ENCODE assay signal across 9 cellular contexts in the genomic region with DNA sequence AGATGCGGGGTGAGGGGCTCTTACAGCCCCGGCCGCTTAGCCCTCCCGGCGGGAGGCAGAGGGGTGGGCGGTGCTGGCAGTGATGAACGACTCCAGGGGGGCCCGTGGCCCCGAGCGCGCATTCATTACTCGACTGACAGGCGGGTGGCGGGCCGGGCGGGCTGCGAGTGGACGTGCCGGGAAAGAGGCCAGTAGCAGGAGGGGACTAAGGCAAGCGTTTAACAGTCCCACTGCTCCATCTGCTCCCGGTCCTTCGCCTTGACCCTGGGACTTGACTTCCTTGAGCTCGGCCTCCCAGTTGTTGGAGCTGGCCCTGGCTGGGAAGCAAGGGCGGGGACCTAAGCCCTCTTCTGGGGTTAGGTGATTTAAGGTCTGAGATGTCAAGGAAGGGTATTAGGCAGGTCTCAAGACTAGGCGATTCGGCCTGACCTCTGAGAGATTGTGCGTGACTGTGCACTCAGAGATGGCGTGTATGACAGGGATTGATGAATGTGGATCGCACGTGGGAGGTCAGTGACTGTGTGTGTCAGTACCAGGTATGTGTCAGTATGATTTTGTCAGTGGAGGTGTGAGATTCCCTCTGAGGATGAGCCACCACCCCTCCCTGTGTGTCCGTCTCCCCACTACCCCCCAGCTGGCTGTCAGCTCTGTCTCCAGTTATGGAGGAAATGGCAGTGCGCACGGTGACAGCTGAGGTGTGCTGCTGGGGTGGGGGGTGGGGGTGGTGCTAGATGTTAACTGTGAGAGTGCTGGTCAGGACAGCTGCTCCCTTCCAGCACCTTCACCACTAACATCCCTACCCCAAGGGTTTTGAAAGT. TPM values are rescaled to one million over a fixed set of nuclear protein-coding genes. Genes with fewer than 3 reads are reported as not detected.
DNase-seq lines count a peak whose midpoint lies in the region; ATAC-seq lines count a peak whose summit lies in the region.
"Had no signal": no experiment of that assay in that cellular context is flagged by ENCODE, and none has a peak within 500 bp of the region (broad histone marks: within the 10 kb centered on the region; RNA-seq: fewer than 3 reads in every experiment).

No MANE protein-coding gene starts in this region.

- H3K4me1 Mint-ChIP-seq in T-helper 1 cell treated with Interleukin-12 subunit alpha and Interleukin-12 subunit beta and Interleukin-4 antibody, amounts not matched to agents 30 μg/mL and 1 μg/mL, for 36 hours (ENCODE audit: low read depth): peaks cover 20% of the 10 kb centered on the region
- peaks cover 34% of the 10 kb centered on the region for H3K4me1 Mint-ChIP-seq in activated CD8-positive, alpha-beta T cell treated with anti-CD3 and anti-CD28 coated beads, Interleukin-2, amount 10 ng/mL, durations not matched to agents 7 days and 5 days (ENCODE audit: low read depth)

- no peak for DNase-seq in T-helper 1 cell
- DNase-seq in activated CD8-positive, alpha-beta T cell treated with anti-CD3 and anti-CD28 coated beads, Interleukin-2, amount 10 ng/mL, durations not matched to agents 7 days and 5 days: no peak
- DNase-seq in left cardiac atrium: peak; percentile 38
- DNase-seq in stimulated activated CD4-positive, alpha-beta T cell treated with anti-CD3 and anti-CD28 coated beads, Interleukin-15, amount 100 ng/mL, for 24 hours: peak; percentile 62
- DNase-seq in GM19240 (ENCODE audit: insufficient read length, low spot score): no peak
- DNase-seq in NOMO-1 treated with dmso at 0.1 percent for 144 hours (lab: John Stamatoyannopoulos, UW; ENCODE audit: unreplicated experiment): no peak

- CTCF ChIA-PET in activated CD8-positive, alpha-beta T cell treated with anti-CD3 and anti-CD28 coated beads, Interleukin-2, amount 10 ng/mL, durations not matched to agents 7 days and 5 days (lab: Charles Lee): interaction anchor here (0.7 to 3.8 kb wide), 26 partner anchors 8 to 249 kb away, joined by 3 to 56 read pairs (median 7); partner anchors contain the start of genes PRPH, SPATS2 and TROAP

- no peak for ATAC-seq in activated CD8-positive, alpha-beta T cell treated with anti-CD3 and anti-CD28 coated beads, Interleukin-2, amount 10 ng/mL, durations not matched to agents 7 days and 5 days
- ATAC-seq in left cardiac atrium (no peak), GM21619 (IDR thresholded peaks at IDR 0.05; ENCODE audit: unreplicated experiment) (no peak)

- peak overlapping the region; percentile 53 for H3K4me3 Mint-ChIP-seq in T-helper 1 cell treated with Interleukin-12 subunit alpha and Interleukin-12 subunit beta and Interleukin-4 antibody, amounts not matched to agents 30 μg/mL and 1 μg/mL, for 36 hours
- peak overlapping the region; percentile 34 for H3K4me3 Mint-ChIP-seq in activated CD8-positive, alpha-beta T cell treated with anti-CD3 and anti-CD28 coated beads, Interleukin-2, amount 10 ng/mL, durations not matched to agents 7 days and 5 days

- no peaks in the 10 kb centered on the region for H3K9me3 Mint-ChIP-seq in T-helper 1 cell treated with Interleukin-12 subunit alpha and Interleukin-12 subunit beta and Interleukin-4 antibody, amounts not matched to agents 30 μg/mL and 1 μg/mL, for 36 hours
- H3K9me3 Mint-ChIP-seq in activated CD8-positive, alpha-beta T cell treated with anti-CD3 and anti-CD28 coated beads, Interleukin-2, amount 10 ng/mL, durations not matched to agents 7 days and 5 days (ENCODE audit: insufficient read depth): no peaks in the 10 kb centered on the region

- no peak overlapping the region for H3K27ac Mint-ChIP-seq in T-helper 1 cell treated with Interleukin-12 subunit alpha and Interleukin-12 subunit beta and Interleukin-4 antibody, amounts not matched to agents 30 μg/mL and 1 μg/mL, for 36 hours
- H3K27ac Mint-ChIP-seq in activated CD8-positive, alpha-beta T cell treated with anti-CD3 and anti-CD28 coated beads, Interleukin-2, amount 10 ng/mL, durations not matched to agents 7 days and 5 days: no peak overlapping the region

- peaks cover 2% of the 10 kb centered on the region for H3K36me3 Mint-ChIP-seq in T-helper 1 cell treated with Interleukin-12 subunit alpha and Interleukin-12 subunit beta and Interleukin-4 antibody, amounts not matched to agents 30 μg/mL and 1 μg/mL, for 36 hours (ENCODE audit: low read depth)
- no peaks in the 10 kb centered on the region for H3K36me3 Mint-ChIP-seq in activated CD8-positive, alpha-beta T cell treated with anti-CD3 and anti-CD28 coated beads, Interleukin-2, amount 10 ng/mL, durations not matched to agents 7 days and 5 days (ENCODE audit: low read depth)

- POLR2A ChIA-PET in activated CD8-positive, alpha-beta T cell treated with anti-CD3 and anti-CD28 coated beads, Interleukin-2, amount 10 ng/mL, durations not matched to agents 7 days and 5 days (lab: Charles Lee): interaction anchor here (1.0 to 2.0 kb wide), 3 partner anchors 21 to 46 kb away, joined by 3 to 12 read pairs (median 5); partner anchors contain the start of genes SPATS2 and TROAP

- peaks cover 90% of the 10 kb centered on the region for H3K27me3 Mint-ChIP-seq in T-helper 1 cell treated with Interleukin-12 subunit alpha and Interleukin-12 subunit beta and Interleukin-4 antibody, amounts not matched to agents 30 μg/mL and 1 μg/mL, for 36 hours (ENCODE audit: low read depth)
- peaks cover 86% of the 10 kb centered on the region for H3K27me3 Mint-ChIP-seq in activated CD8-positive, alpha-beta T cell treated with anti-CD3 and anti-CD28 coated beads, Interleukin-2, amount 10 ng/mL, durations not matched to agents 7 days and 5 days (ENCODE audit: low read depth)

- intact Hi-C loops in left cardiac atrium (cut with DNase I): loop anchor here in 1 of 2 donors (10.0 kb wide), 1 partner anchor 48 kb away; the partner anchor contains the start of gene PRPH

RNA-seq across cellular contexts. Expression of gene DNAJC22, which starts 3.6 kb away (rescaled TPM):
- total RNA-seq in activated CD8-positive, alpha-beta T cell treated with anti-CD3 and anti-CD28 coated beads, Interleukin-2, amount 10 ng/mL, durations not matched to agents 7 days and 5 days: under 1 TPM in 1 of 2 experiments, not detected in 1; 0.29 TPM
- under 1 TPM; 0.47 to 0.68 TPM for total RNA-seq in left cardiac atrium
- total RNA-seq: activated CD8-positive, alpha-beta memory T cell treated with anti-CD3 and anti-CD28 coated beads for 36 hours had no signal

RNA-seq across cellular contexts. Expression of gene C1QL4, which starts 6.1 kb away (rescaled TPM):
- total RNA-seq in activated CD8-positive, alpha-beta T cell treated with anti-CD3 and anti-CD28 coated beads, Interleukin-2, amount 10 ng/mL, durations not matched to agents 7 days and 5 days: not detected
- total RNA-seq in left cardiac atrium: not detected
- total RNA-seq: activated CD8-positive, alpha-beta memory T cell treated with anti-CD3 and anti-CD28 coated beads for 36 hours had no signal

RNA-seq across cellular contexts. Expression of gene TROAP, which starts 20.1 kb away (rescaled TPM):
- 100 to 1,000 TPM; 107 to 111 TPM for total RNA-seq in activated CD8-positive, alpha-beta T cell treated with anti-CD3 and anti-CD28 coated beads, Interleukin-2, amount 10 ng/mL, durations not matched to agents 7 days and 5 days
- 1 to 10 TPM in 1 of 2 donors, not detected in 1; 1.5 TPM for total RNA-seq in left cardiac atrium

RNA-seq across cellular contexts. Expression of gene SPATS2, which starts 24.1 kb away (rescaled TPM):
- total RNA-seq in activated CD8-positive, alpha-beta T cell treated with anti-CD3 and anti-CD28 coated beads, Interleukin-2, amount 10 ng/mL, durations not matched to agents 7 days and 5 days: 10 to 100 TPM; 12.9 to 13.0 TPM
- total RNA-seq in left cardiac atrium: 10 to 100 TPM in 1 of 2 donors, 1 to 10 TPM in 1; 7.6 to 10.5 TPM

RNA-seq across cellular contexts. Expression of gene PRPH, which starts 48.2 kb away (rescaled TPM):
- not detected for total RNA-seq in activated CD8-positive, alpha-beta T cell treated with anti-CD3 and anti-CD28 coated beads, Interleukin-2, amount 10 ng/mL, durations not matched to agents 7 days and 5 days
- under 1 TPM in 1 of 2 donors, not detected in 1; 0.59 TPM for total RNA-seq in left cardiac atrium
- total RNA-seq: activated CD8-positive, alpha-beta memory T cell treated with anti-CD3 and anti-CD28 coated beads for 36 hours had no signal

Comparison
In these comparisons a context has a peak if more than half of its experiments do, and no peak if none do; other contexts are left out.
1. DNase-seq: peak in left cardiac atrium (single experiment) and stimulated activated CD4-positive, alpha-beta T cell treated with anti-CD3 and anti-CD28 coated beads, Interleukin-15, amount 100 ng/mL, for 24 hours (single experiment); none in T-helper 1 cell (0 of 5), activated CD8-positive, alpha-beta T cell treated with anti-CD3 and anti-CD28 coated beads, Interleukin-2, amount 10 ng/mL, durations not matched to agents 7 days and 5 days (single experiment), GM19240 (single experiment) and NOMO-1 treated with dmso at 0.1 percent for 144 hours (single experiment).
2. RNA of gene TROAP, which starts 20.1 kb away (total RNA-seq): 107 to 111 TPM in activated CD8-positive, alpha-beta T cell treated with anti-CD3 and anti-CD28 coated beads, Interleukin-2, amount 10 ng/mL, durations not matched to agents 7 days and 5 days; 1.5 TPM in left cardiac atrium; every median in the first group is over 10 times any median in the second.